Comparison of ENCODE assay signal across 8 cellular contexts in genomic region chr17:57463103-57463885, GRCh38.
DNase-seq lines count a peak whose midpoint lies in the region; ATAC-seq, FAIRE-seq and TF ChIP-seq lines count a peak whose summit lies in the region.

No MANE protein-coding gene starts in this region.

- ATAC-seq in GM18511 (IDR thresholded peaks at IDR 0.05; ENCODE audit: unreplicated experiment): peak; percentile 89

- peak overlapping the region; percentile 90 for H3K27ac Mint-ChIP-seq in HFFc6

- TF ChIP-seq POLR2A in lower leg skin (IDR thresholded peaks at IDR 0.05): no peak

- H3K4me3 ChIP-seq in lower leg skin (ENCODE audit: low read depth, poor library complexity, severe bottlenecking): no peak overlapping the region

- DNase-seq in HFFc6 (peak; percentile 87), RCC 7860 (ENCODE audit: low spot score) (peak; percentile 92), caudate nucleus (lab: John Stamatoyannopoulos, UW) (no peak), GF-D8 (lab: John Stamatoyannopoulos, UW) (no peak), lower leg skin (ENCODE audit: low spot score in 2 of 2) (no peak), superior temporal gyrus (ENCODE audit: extremely low spot score) (no peak)
- DNase-seq in stimulated activated CD4-positive, alpha-beta T cell treated with anti-CD3 and anti-CD28 coated beads, TNF-alpha, amount 100 ng/mL, for 48 hours (ENCODE audit: low read depth in 3 of 3): peak; percentile 77 to 90 (median 85)

- H3K4me1 Mint-ChIP-seq in HFFc6 (ENCODE audit: low read depth): peaks cover 71% of the 10 kb centered on the region

- no peaks in the 10 kb centered on the region for H3K9me3 Mint-ChIP-seq in HFFc6

- peak overlapping the region; percentile 78 for H3K27ac ChIP-seq in caudate nucleus (ENCODE audit: low read depth, low read length)

- intact Hi-C loops in lower leg skin (cut with DNase I; ENCODE audit: low total_unique reads): no loop called here

- WGBS in lower leg skin, 2 donors: 78 to 82% methylated on average over 9 of the region's 9 CpGs

- peaks cover 6% of the 10 kb centered on the region for H3K36me3 Mint-ChIP-seq in HFFc6 (ENCODE audit: low read depth)

- peak; percentile 35 for FAIRE-seq in RCC 7860 (lab: Jason Lieb, UNC)

- H3K4me3 Mint-ChIP-seq in HFFc6: peak overlapping the region; percentile 60

- TF ChIP-seq CTCF in HFFc6 (IDR thresholded peaks at IDR 0.05) (no peak), lower leg skin (IDR thresholded peaks at IDR 0.05) (no peak)

- H3K27me3 Mint-ChIP-seq in HFFc6 (ENCODE audit: insufficient read depth): peaks cover 1% of the 10 kb centered on the region; the same call in 1 of the 2 replicates

Comparison
In these comparisons a context has a peak if more than half of its experiments do, and no peak if none do; other contexts are left out.
1. DNase-seq: peak in HFFc6 (single experiment), RCC 7860 (single experiment) and stimulated activated CD4-positive, alpha-beta T cell treated with anti-CD3 and anti-CD28 coated beads, TNF-alpha, amount 100 ng/mL, for 48 hours (3 of 3); none in caudate nucleus (0 of 61), GF-D8 (single experiment), lower leg skin (0 of 2) and superior temporal gyrus (single experiment).